ENCODE assay signal across 9 cellular contexts in the genomic region with DNA sequence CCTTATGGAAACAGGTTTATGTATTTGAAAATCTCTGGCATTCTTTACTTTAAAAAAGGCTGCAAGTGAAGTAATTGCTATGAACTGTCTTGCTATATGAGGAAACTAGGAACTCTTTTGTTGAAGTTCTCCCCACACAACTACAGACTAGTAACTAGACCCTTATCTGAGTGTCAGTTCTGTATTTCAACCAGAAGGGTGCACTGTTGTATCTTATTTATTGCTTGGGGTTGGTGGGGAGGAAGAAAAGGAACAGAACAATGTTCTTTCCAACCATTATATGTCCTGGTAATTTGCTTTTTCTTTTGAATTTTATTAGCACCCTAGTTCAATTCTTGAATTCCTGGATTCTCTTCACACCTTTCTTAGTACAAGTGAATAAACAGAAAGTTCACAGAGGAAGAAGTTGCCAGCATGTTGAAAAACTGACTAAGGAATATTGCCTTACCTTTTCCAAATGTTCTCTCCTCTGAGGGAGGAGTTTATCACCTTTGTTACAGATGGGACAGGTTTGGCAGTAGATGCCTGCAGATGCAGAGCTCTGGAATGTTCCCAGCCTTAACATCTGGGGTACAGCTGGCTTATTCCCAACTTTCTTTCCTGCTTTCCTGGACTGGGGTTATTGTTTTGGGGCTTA.
DNase-seq lines count a peak whose midpoint lies in the region; ATAC-seq, FAIRE-seq and TF ChIP-seq lines count a peak whose summit lies in the region.
"Had no signal": no experiment of that assay in that cellular context is flagged by ENCODE, and none has a peak within 500 bp of the region (broad histone marks: within the 10 kb centered on the region; RNA-seq: fewer than 3 reads in every experiment).

No MANE protein-coding gene starts in this region.

- H3K36me3 ChIP-seq in BE2C, result no peaks in the 10 kb centered on the region
- no peaks in the 10 kb centered on the region for H3K36me3 ChIP-seq in suprapubic skin
- H3K36me3 ChIP-seq: SJSA1 had no signal

- CTCF ChIA-PET in activated naive CD4-positive, alpha-beta T cell treated with anti-CD3 and anti-CD28 coated beads, Interleukin-2, amount 10 ng/mL, durations not matched to agents 7 days and 5 days (lab: Charles Lee), result interaction anchor here (0.8 to 2.0 kb wide), 8 partner anchors 9 to 1443 kb away, joined by 3 to 8 read pairs (median 3); no protein-coding TSS in a partner anchor

- peak; percentile 86 for ATAC-seq in GM18498 (IDR thresholded peaks at IDR 0.05; ENCODE audit: unreplicated experiment)
- peak; percentile 77 for ATAC-seq in HG03060 (IDR thresholded peaks at IDR 0.05; ENCODE audit: low read depth, unreplicated experiment)

- H3K4me3 Mint-ChIP-seq in brain, result no peak overlapping the region
- H3K4me3 Mint-ChIP-seq in activated naive CD4-positive, alpha-beta T cell treated with anti-CD3 and anti-CD28 coated beads, Interleukin-2, amount 10 ng/mL, durations not matched to agents 7 days and 5 days, result no peak overlapping the region

- no peak overlapping the region for H3K27ac ChIP-seq in suprapubic skin
- H3K27ac ChIP-seq: SJSA1 had no signal

- peak overlapping the region in 2 of 5 experiments; percentile 2 to 42 for H3K27ac Mint-ChIP-seq in brain
- no peak overlapping the region for H3K27ac Mint-ChIP-seq in activated naive CD4-positive, alpha-beta T cell treated with anti-CD3 and anti-CD28 coated beads, Interleukin-2, amount 10 ng/mL, durations not matched to agents 7 days and 5 days

- TF ChIP-seq CTCF in BE2C (IDR thresholded peaks at IDR 0.05; ENCODE audit: low read depth, low read length), result peak; percentile 51
- TF ChIP-seq CTCF in brain (conservative IDR thresholded peaks at IDR 0.05), result peak; percentile 76 to 79
- peak; percentile 40 to 53 for TF ChIP-seq CTCF in suprapubic skin (IDR thresholded peaks at IDR 0.05)

- H3K27me3 ChIP-seq in BE2C (no peaks in the 10 kb centered on the region), suprapubic skin (peaks cover 4% of the 10 kb centered on the region)
- H3K27me3 ChIP-seq: SJSA1 had no signal

- H3K27me3 Mint-ChIP-seq in brain, result no peaks in the 10 kb centered on the region
- peaks cover 16% of the 10 kb centered on the region for H3K27me3 Mint-ChIP-seq in activated naive CD4-positive, alpha-beta T cell treated with anti-CD3 and anti-CD28 coated beads, Interleukin-2, amount 10 ng/mL, durations not matched to agents 7 days and 5 days

- H3K4me1 Mint-ChIP-seq in brain, result peaks cover 20% of the 10 kb centered on the region
- H3K4me1 Mint-ChIP-seq in activated naive CD4-positive, alpha-beta T cell treated with anti-CD3 and anti-CD28 coated beads, Interleukin-2, amount 10 ng/mL, durations not matched to agents 7 days and 5 days, result peaks cover 2% of the 10 kb centered on the region

- H3K9me3 ChIP-seq in BE2C (no peaks in the 10 kb centered on the region), suprapubic skin (no peaks in the 10 kb centered on the region)
- H3K9me3 ChIP-seq: SJSA1 had no signal

- no peak for TF ChIP-seq POLR2A in suprapubic skin (IDR thresholded peaks at IDR 0.05)

- FAIRE-seq in islet of Langerhans (lab: Jason Lieb, UNC), result peak; percentile 99

- no peaks in the 10 kb centered on the region for H3K36me3 Mint-ChIP-seq in brain
- H3K36me3 Mint-ChIP-seq in activated naive CD4-positive, alpha-beta T cell treated with anti-CD3 and anti-CD28 coated beads, Interleukin-2, amount 10 ng/mL, durations not matched to agents 7 days and 5 days, result no peaks in the 10 kb centered on the region

- DNase-seq in BE2C, result no peak
- DNase-seq in NCI-H345 treated with DMSO at 0.1 percent for 48 hours (lab: John Stamatoyannopoulos, UW; ENCODE audit: unreplicated experiment), result peak; percentile 22
- DNase-seq in suprapubic skin (ENCODE audit: low spot score in 2 of 2), result no peak
- DNase-seq in activated naive CD4-positive, alpha-beta T cell treated with anti-CD3 and anti-CD28 coated beads, Interleukin-2, amount 10 ng/mL, durations not matched to agents 7 days and 5 days, result no peak

- no peak for TF ChIP-seq EP300 in suprapubic skin (IDR thresholded peaks at IDR 0.05)

- H3K9me3 Mint-ChIP-seq in brain, result peaks cover 0 to 8% (median 0%) of the 10 kb centered on the region in 5 experiments
- no peaks in the 10 kb centered on the region for H3K9me3 Mint-ChIP-seq in activated naive CD4-positive, alpha-beta T cell treated with anti-CD3 and anti-CD28 coated beads, Interleukin-2, amount 10 ng/mL, durations not matched to agents 7 days and 5 days

- H3K4me1 ChIP-seq in BE2C (no peaks in the 10 kb centered on the region), suprapubic skin (no peaks in the 10 kb centered on the region)

- H3K4me3 ChIP-seq in BE2C (ENCODE audit: low read depth, low read length) (no peak overlapping the region), suprapubic skin (no peak overlapping the region)
- H3K4me3 ChIP-seq: SJSA1 had no signal
